Comparison of ENCODE assay signal across 20 cellular contexts in genomic region chr2:179447839-179448447, GRCh38.
DNase-seq lines count a peak whose midpoint lies in the region; ATAC-seq and TF ChIP-seq lines count a peak whose summit lies in the region.
"Had no signal": no experiment of that assay in that cellular context is flagged by ENCODE, and none has a peak within 500 bp of the region (broad histone marks: within the 10 kb centered on the region; RNA-seq: fewer than 3 reads in every experiment).

No MANE protein-coding gene starts in this region.

- H3K27ac ChIP-seq in mammary epithelial cell (ENCODE audit: insufficient read depth, low read depth, low read length): no peak overlapping the region
- no peak overlapping the region for H3K27ac ChIP-seq in RWPE2 (ENCODE audit: poor library complexity, severe bottlenecking)
- no peak overlapping the region for H3K27ac ChIP-seq in Karpas-422 (ENCODE audit: low read length)
- H3K27ac ChIP-seq: breast epithelium, spleen, upper lobe of left lung had no signal

- H3K4me3 ChIP-seq in mammary epithelial cell (replicated peaks in 1 of 3; ENCODE audit: insufficient read depth in 1 of 3, low read depth in 2 of 3, low read length in 3 of 3) (no peak overlapping the region), RWPE2 (ENCODE audit: severe bottlenecking) (no peak overlapping the region), fibroblast of pulmonary artery (replicated peaks; ENCODE audit: low read depth, low read length) (no peak overlapping the region), Karpas-422 (ENCODE audit: low read length) (no peak overlapping the region)
- H3K4me3 ChIP-seq: breast epithelium, prostate gland, spleen, upper lobe of left lung had no signal

- intact Hi-C loops in MCF 10A (cut with micrococcal nuclease): no loop called here
- intact Hi-C loops in mammary epithelial cell (cut with micrococcal nuclease): no loop called here

- H3K4me2 ChIP-seq in mammary epithelial cell (ENCODE audit: insufficient read depth, low read depth, low read length) (no peak overlapping the region), Karpas-422 (ENCODE audit: low read depth, low read length, poor library complexity, severe bottlenecking) (no peak overlapping the region)

- H3K27ac Mint-ChIP-seq in MCF 10A (ENCODE audit: low read depth, unreplicated experiment): no peak overlapping the region
- H3K27ac Mint-ChIP-seq: activated naive CD8-positive, alpha-beta T cell treated with anti-CD3 and anti-CD28 coated beads for 36 hours; CD4-positive, alpha-beta T cell had no signal

- H3K9ac ChIP-seq in mammary epithelial cell (ENCODE audit: insufficient read depth, low read length) (no peak overlapping the region), Karpas-422 (ENCODE audit: low read length) (no peak overlapping the region)

- POLR2A ChIA-PET in MCF 10A (lab: Yijun Ruan, JAX): interaction anchor here (0.7 kb wide), 1 partner anchor 121 kb away, joined by 3 read pairs; no protein-coding TSS in a partner anchor

- H3K27me3 Mint-ChIP-seq in MCF 10A (ENCODE audit: insufficient read depth, unreplicated experiment): no peaks in the 10 kb centered on the region
- H3K27me3 Mint-ChIP-seq: activated naive CD8-positive, alpha-beta T cell treated with anti-CD3 and anti-CD28 coated beads for 36 hours had no signal

- H3K4me1 ChIP-seq in mammary epithelial cell (ENCODE audit: insufficient read depth, low read length): peaks cover 17% of the 10 kb centered on the region
- peaks cover 13% of the 10 kb centered on the region for H3K4me1 ChIP-seq in RWPE2 (ENCODE audit: insufficient read depth, poor library complexity, severe bottlenecking)
- H3K4me1 ChIP-seq in Karpas-422 (ENCODE audit: low read length): no peaks in the 10 kb centered on the region
- H3K4me1 ChIP-seq: breast epithelium, spleen, upper lobe of left lung had no signal

- H3K36me3 ChIP-seq in mammary epithelial cell (ENCODE audit: insufficient read depth, low read length) (no peaks in the 10 kb centered on the region), RWPE2 (ENCODE audit: low read depth) (no peaks in the 10 kb centered on the region), Karpas-422 (ENCODE audit: insufficient read depth, low read length) (no peaks in the 10 kb centered on the region)
- H3K36me3 ChIP-seq: breast epithelium, prostate gland, spleen, upper lobe of left lung had no signal

- TF ChIP-seq CTCF in MCF 10A (IDR thresholded peaks at IDR 0.05; ENCODE audit: unreplicated experiment) (peak; percentile 16), mammary epithelial cell (conservative IDR thresholded peaks at IDR 0.05 in 1 of 2, IDR thresholded peaks at IDR 0.05 in 1 of 2; ENCODE audit: extremely low read depth in 1 of 2, insufficient read depth in 1 of 2, low read depth in 1 of 2, low read length in 2 of 2) (no peak), RWPE2 (IDR thresholded peaks at IDR 0.05; ENCODE audit: poor library complexity, severe bottlenecking) (peak; percentile 22), fibroblast of pulmonary artery (IDR thresholded peaks at IDR 0.05; ENCODE audit: low read length, missing control alignments) (peak; percentile 28)

- dilution Hi-C loops in mammary epithelial cell (cut with HindIII; ENCODE audit: low sequenced_read_pairs): no loop called here

- H3K9me3 Mint-ChIP-seq in MCF 10A (ENCODE audit: unreplicated experiment): no peaks in the 10 kb centered on the region
- H3K9me3 Mint-ChIP-seq: activated naive CD8-positive, alpha-beta T cell treated with anti-CD3 and anti-CD28 coated beads for 36 hours; CD4-positive, alpha-beta T cell had no signal

- H3K27me3 ChIP-seq in mammary epithelial cell (ENCODE audit: insufficient read depth, low read length): no peaks in the 10 kb centered on the region
- H3K27me3 ChIP-seq in RWPE2 (ENCODE audit: insufficient read depth, poor library complexity, severe bottlenecking): no peaks in the 10 kb centered on the region
- H3K27me3 ChIP-seq in Karpas-422 (ENCODE audit: low read length): no peaks in the 10 kb centered on the region
- H3K27me3 ChIP-seq: breast epithelium, upper lobe of left lung had no signal

- H4K20me1 ChIP-seq in mammary epithelial cell (ENCODE audit: insufficient read depth, low read length) (no peaks in the 10 kb centered on the region), Karpas-422 (ENCODE audit: insufficient read depth, low read depth, low read length) (no peaks in the 10 kb centered on the region)

- no peak overlapping the region for H3K4me3 Mint-ChIP-seq in MCF 10A (ENCODE audit: unreplicated experiment)
- H3K4me3 Mint-ChIP-seq: activated naive CD8-positive, alpha-beta T cell treated with anti-CD3 and anti-CD28 coated beads for 36 hours; CD4-positive, alpha-beta T cell had no signal

- DNase-seq in MCF 10A (ENCODE audit: unreplicated experiment) (no peak), mammary epithelial cell (no peak), RWPE2 (ENCODE audit: low spot score) (no peak), fibroblast of pulmonary artery (ENCODE audit: low read depth) (no peak), 8988T (no peak), Karpas-422 (no peak)
- DNase-seq: ACHN; activated CD4-positive, CD25-positive, alpha-beta regulatory T cell treated with anti-CD3 and anti-CD28 coated beads, Interleukin-2, amount 50 U/mL, for 72 hours; activated naive CD8-positive, alpha-beta T cell treated with anti-CD3 and anti-CD28 coated beads for 36 hours; CD4-positive, alpha-beta T cell; NCI-H2171 treated with DMSO at 0.1 percent for 48 hours; NCI-H748 treated with DMSO at 0.1 percent for 48 hours; spleen; stimulated activated CD4-positive, alpha-beta T cell treated with anti-CD3 and anti-CD28 coated beads, Interleukin-4, amount 100 ng/mL, for 4 hours; upper lobe of left lung had no signal

- H3K79me2 ChIP-seq in mammary epithelial cell (ENCODE audit: insufficient read depth, low read length) (no peaks in the 10 kb centered on the region), Karpas-422 (ENCODE audit: low read length) (no peaks in the 10 kb centered on the region)

- no peaks in the 10 kb centered on the region for H3K36me3 Mint-ChIP-seq in MCF 10A (ENCODE audit: insufficient read depth, unreplicated experiment)
- H3K36me3 Mint-ChIP-seq: activated naive CD8-positive, alpha-beta T cell treated with anti-CD3 and anti-CD28 coated beads for 36 hours had no signal

- H3K9me3 ChIP-seq in mammary epithelial cell (replicated peaks; ENCODE audit: insufficient read depth, low read length): no peaks in the 10 kb centered on the region
- H3K9me3 ChIP-seq in RWPE2 (ENCODE audit: severe bottlenecking): no peaks in the 10 kb centered on the region
- no peaks in the 10 kb centered on the region for H3K9me3 ChIP-seq in Karpas-422 (ENCODE audit: low read length)
- H3K9me3 ChIP-seq: breast epithelium, prostate gland, spleen, upper lobe of left lung had no signal

- in situ Hi-C loops in mammary epithelial cell (cut with MboI; ENCODE audit: low sequenced_read_pairs in 2 of 2): no loop called here

- no peaks in the 10 kb centered on the region for H3K9me2 ChIP-seq in Karpas-422 (replicated peaks; ENCODE audit: insufficient read depth, low read length)

- CTCF ChIA-PET in MCF 10A (lab: Yijun Ruan, JAX) (interaction anchor here (0.7 to 0.8 kb wide), 2 partner anchors 198 to 229 kb away, joined by 3 to 5 read pairs; no protein-coding TSS in a partner anchor), mammary epithelial cell (lab: Charles Lee; ENCODE audit: low non-redundant PET) (no interaction called here)

- no TSS peak for BruUV-seq in MCF 10A (replicated peaks; lab: Mats Ljungman, UMichigan)
- BruUV-seq in mammary epithelial cell (replicated peaks; lab: Mats Ljungman, UMichigan): no TSS peak

- ATAC-seq in RWPE2 (ENCODE audit: low read depth): no peak
- ATAC-seq in HG02623 (IDR thresholded peaks at IDR 0.05; ENCODE audit: unreplicated experiment): no peak
- ATAC-seq in GM21619 (IDR thresholded peaks at IDR 0.05; ENCODE audit: unreplicated experiment): no peak
- ATAC-seq: Panc1 had no signal

- H3K4me1 Mint-ChIP-seq in MCF 10A (ENCODE audit: insufficient read depth, unreplicated experiment): peaks cover 9% of the 10 kb centered on the region
- H3K4me1 Mint-ChIP-seq: activated naive CD8-positive, alpha-beta T cell treated with anti-CD3 and anti-CD28 coated beads for 36 hours had no signal

- H2AFZ ChIP-seq in mammary epithelial cell (ENCODE audit: low read depth, low read length): no peak overlapping the region
- H2AFZ ChIP-seq in Karpas-422 (ENCODE audit: low read length): no peak overlapping the region

- WGBS in mammary epithelial cell (ENCODE audit: low coverage, missing lambda C conversion rate): 67% methylated on average over 1 of the region's 1 CpG

Comparison
In these comparisons a context has a peak if more than half of its experiments do, and no peak if none do; other contexts are left out.
1. CTCF ChIP-seq: peak in MCF 10A (single experiment), RWPE2 (single experiment) and fibroblast of pulmonary artery (single experiment); none in mammary epithelial cell (0 of 2).